ENCODE assay signal across 20 cellular contexts in genomic region chr7:152202056-152202455, GRCh38.
DNase-seq lines count a peak whose midpoint lies in the region; ATAC-seq, FAIRE-seq and TF ChIP-seq lines count a peak whose summit lies in the region.
"Had no signal": no experiment of that assay in that cellular context is flagged by ENCODE, and none has a peak within 500 bp of the region (broad histone marks: within the 10 kb centered on the region; RNA-seq: fewer than 3 reads in every experiment).

No MANE protein-coding gene starts in this region.

- H3K27ac ChIP-seq in epithelial cell of prostate = peak overlapping the region; percentile 9
- H3K27ac ChIP-seq: BLaER1, lower lobe of right lung, neural progenitor cell, right lobe of liver had no signal

- H3K9me3 ChIP-seq in mucosa of descending colon = no peaks in the 10 kb centered on the region
- H3K9me3 ChIP-seq: BLaER1, lower lobe of right lung, right lobe of liver had no signal

- no peak for TF ChIP-seq CTCF in mucosa of descending colon (IDR thresholded peaks at IDR 0.05)

- peak; percentile 44 for DNase-seq in AG20443 (ENCODE audit: low spot score)
- no peak for DNase-seq in RCC 7860 (ENCODE audit: low spot score)
- no peak for DNase-seq in epithelial cell of prostate (ENCODE audit: low read depth, low spot score)
- peak; percentile 55 for DNase-seq in non-pigmented ciliary epithelial cell (ENCODE audit: low read depth)
- no peak for DNase-seq in SHP77 treated with DMSO at 0.1 percent for 48 hours (lab: John Stamatoyannopoulos, UW)
- no peak for DNase-seq in KBM-7
- no peak for DNase-seq in mucosa of descending colon
- DNase-seq: activated CD4-positive, alpha-beta T cell treated with anti-CD3 and anti-CD28 coated beads for 36 hours; activated T-cell treated with anti-CD3 and anti-CD28 coated beads, Interleukin-2, amount 50 U/mL, for 4 hours; DMS53; erythroblast; lower lobe of right lung; NCI-H1048; right lobe of liver; SHP77; stimulated activated naive B cell treated with anti-CD40 and anti-IgM and Interleukin-4, amounts not matched to agents 10 μg/mL and 1 μg/mL and 100 μg/mL, for 72 hours had no signal

- H3K4me3 ChIP-seq in mucosa of descending colon = no peak overlapping the region
- H3K4me3 ChIP-seq: BLaER1, lower lobe of right lung, neural progenitor cell, right lobe of liver had no signal

- intact Hi-C loops in mucosa of descending colon (cut with DNase I, micrococcal nuclease) = no loop called here

- in situ Hi-C loops in KBM-7 (cut with MboI; ENCODE audit: low pct_unique_long_range_greater_than_20kb, low sequenced_read_pairs) = no loop called here

- H3K36me3 ChIP-seq in mucosa of descending colon (ENCODE audit: low read depth) = no peaks in the 10 kb centered on the region

- FAIRE-seq in RCC 7860 (lab: Jason Lieb, UNC) = peak; percentile 12
- FAIRE-seq: H1 had no signal

- H3K4me1 ChIP-seq in mucosa of descending colon (ENCODE audit: low read depth) = no peaks in the 10 kb centered on the region
- H3K4me1 ChIP-seq: BLaER1, lower lobe of right lung, neural progenitor cell, right lobe of liver had no signal

- no peak for ATAC-seq in mucosa of descending colon
- ATAC-seq in GM19463 (IDR thresholded peaks at IDR 0.05; ENCODE audit: unreplicated experiment) = no peak
- ATAC-seq: activated CD4-positive, alpha-beta T cell treated with anti-CD3 and anti-CD28 coated beads for 36 hours; activated T-cell treated with anti-CD3 and anti-CD28 coated beads, Interleukin-2, amount 50 U/mL, for 4 hours; lower lobe of right lung; right lobe of liver; stimulated activated naive B cell treated with anti-CD40 and anti-IgM and Interleukin-4, amounts not matched to agents 10 μg/mL and 1 μg/mL and 100 μg/mL, for 72 hours had no signal

Comparison
In these comparisons a context has a peak if more than half of its experiments do, and no peak if none do; other contexts are left out.
1. DNase-seq: peak in AG20443 (single experiment) and non-pigmented ciliary epithelial cell (single experiment); none in RCC 7860 (single experiment), epithelial cell of prostate (single experiment), SHP77 treated with DMSO at 0.1 percent for 48 hours (single experiment), KBM-7 (single experiment) and mucosa of descending colon (0 of 3).